Comparison of ENCODE assay signal across 1 cellular context in the genomic region with DNA sequence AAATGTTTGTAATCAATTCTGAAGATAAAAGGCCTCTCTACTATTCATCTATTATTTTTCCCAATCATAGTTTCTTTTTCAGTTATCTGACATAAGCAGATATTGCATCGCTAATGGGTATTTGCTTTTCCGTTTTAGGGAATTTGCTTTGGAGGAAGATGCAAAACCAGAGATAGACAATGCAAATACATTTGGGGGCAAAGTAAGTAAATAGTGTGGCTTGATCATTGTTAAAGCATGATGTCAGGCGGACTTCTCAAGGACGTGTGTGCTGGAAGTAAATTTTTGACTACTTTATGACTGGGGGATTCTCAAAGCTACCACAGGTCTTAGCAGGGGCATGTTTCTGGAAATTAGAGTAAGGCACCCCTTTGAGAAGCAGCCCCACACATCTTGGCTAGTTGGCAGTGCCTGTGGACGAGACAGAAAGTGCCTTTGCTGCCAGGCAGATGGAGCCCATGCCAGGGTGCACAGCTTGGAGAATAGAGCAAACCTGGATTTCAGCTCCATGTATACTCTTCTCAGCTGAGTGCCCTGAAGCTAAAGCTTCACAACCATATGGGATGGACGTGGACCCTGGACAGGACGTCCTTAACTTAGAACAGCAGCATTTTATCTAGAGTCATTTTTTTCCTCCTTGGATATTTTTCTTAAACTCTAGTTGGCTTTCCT.
A peak's percentile ranks its signal among the peaks of the same experiment; 100 is the strongest.
TF ChIP-seq lines count a peak whose summit lies in the region.

No MANE protein-coding gene starts in this region.

TF ChIP-seq in HepG2, 621 proteins besides CTCF, POLR2A, EP300 and RAD21 (continued from another document and continues in another):
- TF ChIP-seq, protein P1, sequence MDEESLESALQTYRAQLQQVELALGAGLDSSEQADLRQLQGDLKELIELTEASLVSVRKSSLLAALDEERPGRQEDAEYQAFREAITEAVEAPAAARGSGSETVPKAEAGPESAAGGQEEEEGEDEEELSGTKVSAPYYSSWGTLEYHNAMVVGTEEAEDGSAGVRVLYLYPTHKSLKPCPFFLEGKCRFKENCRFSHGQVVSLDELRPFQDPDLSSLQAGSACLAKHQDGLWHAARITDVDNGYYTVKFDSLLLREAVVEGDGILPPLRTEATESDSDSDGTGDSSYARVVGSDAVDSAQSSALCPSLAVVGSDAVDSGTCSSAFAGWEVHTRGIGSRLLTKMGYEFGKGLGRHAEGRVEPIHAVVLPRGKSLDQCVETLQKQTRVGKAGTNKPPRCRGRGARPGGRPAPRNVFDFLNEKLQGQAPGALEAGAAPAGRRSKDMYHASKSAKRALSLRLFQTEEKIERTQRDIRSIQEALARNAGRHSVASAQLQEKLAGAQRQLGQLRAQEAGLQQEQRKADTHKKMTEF (CRISPR knock-in tag; IDR thresholded peaks at IDR 0.05): peak; percentile 26; the same call in 1 of the 2 replicates
- TF ChIP-seq SALL1 (CRISPR knock-in tag; IDR thresholded peaks at IDR 0.05) (peak; percentile 58), NFIC (IDR thresholded peaks at IDR 0.05; ENCODE audit: low read length) (peak; percentile 68; the same call in 1 of the 2 replicates), GATAD2A (CRISPR knock-in tag; IDR thresholded peaks at IDR 0.05) (peak; percentile 71), SOX13 (IDR thresholded peaks at IDR 0.05) (peak; percentile 36; the same call in 1 of the 2 replicates), SOX13 (CRISPR knock-in tag; conservative IDR thresholded peaks at IDR 0.05 in 1 of 2, IDR thresholded peaks at IDR 0.05 in 1 of 2) (peak in 1 of 2 experiments; percentile 92; a peak in 2 of 4 replicates), NR2F6 (IDR thresholded peaks at IDR 0.05) (0 out of 2 replicates have a peak, but pooled peaks have one; percentile 33), NR2F6 (CRISPR knock-in tag; IDR thresholded peaks at IDR 0.05) (no peak), JUND (CRISPR knock-in tag; IDR thresholded peaks at IDR 0.05) (no peak), MAFK (conservative IDR thresholded peaks at IDR 0.05 in 1 of 2, IDR thresholded peaks at IDR 0.05 in 1 of 2; ENCODE audit: low read length in 2 of 2) (peak; percentile 17 to 32; a peak in 2 of 4 replicates), THRA (CRISPR knock-in tag; IDR thresholded peaks at IDR 0.05; ENCODE audit: borderline replicate concordance) (0 out of 2 replicates have a peak, but pooled peaks have one; percentile 21), CREM (IDR thresholded peaks at IDR 0.05) (peak; percentile 65; the same call in 1 of the 2 replicates), CREM (CRISPR knock-in tag; IDR thresholded peaks at IDR 0.05) (no peak), ZNF615 (CRISPR knock-in tag; IDR thresholded peaks at IDR 0.05; ENCODE audit: borderline replicate concordance) (no peak), FOXA3 (CRISPR knock-in tag; IDR thresholded peaks at IDR 0.05) (peak; percentile 76), SIX1 (CRISPR knock-in tag; IDR thresholded peaks at IDR 0.05; ENCODE audit: borderline replicate concordance) (0 out of 2 replicates have a peak, but pooled peaks have one; percentile 75), ZNF614 (CRISPR knock-in tag; IDR thresholded peaks at IDR 0.05; ENCODE audit: borderline replicate concordance) (no peak), PAXIP1 (CRISPR knock-in tag; conservative IDR thresholded peaks at IDR 0.05) (peak; percentile 82), ZNF609 (CRISPR knock-in tag; IDR thresholded peaks at IDR 0.05; ENCODE audit: borderline replicate concordance) (peak; percentile 81; the same call in 1 of the 2 replicates), DBP (CRISPR knock-in tag; IDR thresholded peaks at IDR 0.05; ENCODE audit: not compliant biosample characterization) (no peak), KLF11 (CRISPR knock-in tag; IDR thresholded peaks at IDR 0.05) (no peak), KAT8 (CRISPR knock-in tag; IDR thresholded peaks at IDR 0.05) (0 out of 2 replicates have a peak, but pooled peaks have one; percentile 16), JUN (CRISPR knock-in tag; IDR thresholded peaks at IDR 0.05) (peak; percentile 91), NCOA2 (CRISPR knock-in tag; IDR thresholded peaks at IDR 0.05) (peak; percentile 87), SMAD3 (CRISPR knock-in tag; IDR thresholded peaks at IDR 0.05) (peak; percentile 11; the same call in 1 of the 2 replicates), SOX5 (CRISPR knock-in tag; IDR thresholded peaks at IDR 0.05; ENCODE audit: borderline replicate concordance) (peak; percentile 91), FOXM1 (CRISPR knock-in tag; IDR thresholded peaks at IDR 0.05) (no peak), ZNF644 (CRISPR knock-in tag; IDR thresholded peaks at IDR 0.05; ENCODE audit: low read depth) (no peak), ZNF883 (CRISPR knock-in tag; IDR thresholded peaks at IDR 0.05; ENCODE audit: not compliant biosample characterization) (no peak), ZNF879 (CRISPR knock-in tag; IDR thresholded peaks at IDR 0.05) (no peak), SOX6 (IDR thresholded peaks at IDR 0.05) (no peak), SOX6 (CRISPR knock-in tag; IDR thresholded peaks at IDR 0.05) (peak; percentile 93), GATA4 (IDR thresholded peaks at IDR 0.05; ENCODE audit: borderline replicate concordance, low read depth) (peak; percentile 65; the same call in 1 of the 2 replicates)
- TF ChIP-seq, protein P2, sequence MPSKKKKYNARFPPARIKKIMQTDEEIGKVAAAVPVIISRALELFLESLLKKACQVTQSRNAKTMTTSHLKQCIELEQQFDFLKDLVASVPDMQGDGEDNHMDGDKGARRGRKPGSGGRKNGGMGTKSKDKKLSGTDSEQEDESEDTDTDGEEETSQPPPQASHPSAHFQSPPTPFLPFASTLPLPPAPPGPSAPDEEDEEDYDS (CRISPR knock-in tag; IDR thresholded peaks at IDR 0.05): no peak
- TF ChIP-seq, protein P3, sequence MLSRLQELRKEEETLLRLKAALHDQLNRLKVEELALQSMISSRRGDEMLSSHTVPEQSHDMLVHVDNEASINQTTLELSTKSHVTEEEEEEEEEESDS (CRISPR knock-in tag; IDR thresholded peaks at IDR 0.05; ENCODE audit: borderline replicate concordance): no peak
- TF ChIP-seq, protein P4, sequence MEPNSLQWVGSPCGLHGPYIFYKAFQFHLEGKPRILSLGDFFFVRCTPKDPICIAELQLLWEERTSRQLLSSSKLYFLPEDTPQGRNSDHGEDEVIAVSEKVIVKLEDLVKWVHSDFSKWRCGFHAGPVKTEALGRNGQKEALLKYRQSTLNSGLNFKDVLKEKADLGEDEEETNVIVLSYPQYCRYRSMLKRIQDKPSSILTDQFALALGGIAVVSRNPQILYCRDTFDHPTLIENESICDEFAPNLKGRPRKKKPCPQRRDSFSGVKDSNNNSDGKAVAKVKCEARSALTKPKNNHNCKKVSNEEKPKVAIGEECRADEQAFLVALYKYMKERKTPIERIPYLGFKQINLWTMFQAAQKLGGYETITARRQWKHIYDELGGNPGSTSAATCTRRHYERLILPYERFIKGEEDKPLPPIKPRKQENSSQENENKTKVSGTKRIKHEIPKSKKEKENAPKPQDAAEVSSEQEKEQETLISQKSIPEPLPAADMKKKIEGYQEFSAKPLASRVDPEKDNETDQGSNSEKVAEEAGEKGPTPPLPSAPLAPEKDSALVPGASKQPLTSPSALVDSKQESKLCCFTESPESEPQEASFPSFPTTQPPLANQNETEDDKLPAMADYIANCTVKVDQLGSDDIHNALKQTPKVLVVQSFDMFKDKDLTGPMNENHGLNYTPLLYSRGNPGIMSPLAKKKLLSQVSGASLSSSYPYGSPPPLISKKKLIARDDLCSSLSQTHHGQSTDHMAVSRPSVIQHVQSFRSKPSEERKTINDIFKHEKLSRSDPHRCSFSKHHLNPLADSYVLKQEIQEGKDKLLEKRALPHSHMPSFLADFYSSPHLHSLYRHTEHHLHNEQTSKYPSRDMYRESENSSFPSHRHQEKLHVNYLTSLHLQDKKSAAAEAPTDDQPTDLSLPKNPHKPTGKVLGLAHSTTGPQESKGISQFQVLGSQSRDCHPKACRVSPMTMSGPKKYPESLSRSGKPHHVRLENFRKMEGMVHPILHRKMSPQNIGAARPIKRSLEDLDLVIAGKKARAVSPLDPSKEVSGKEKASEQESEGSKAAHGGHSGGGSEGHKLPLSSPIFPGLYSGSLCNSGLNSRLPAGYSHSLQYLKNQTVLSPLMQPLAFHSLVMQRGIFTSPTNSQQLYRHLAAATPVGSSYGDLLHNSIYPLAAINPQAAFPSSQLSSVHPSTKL (CRISPR knock-in tag; IDR thresholded peaks at IDR 0.05): peak; percentile 82
- TF ChIP-seq, protein P5, sequence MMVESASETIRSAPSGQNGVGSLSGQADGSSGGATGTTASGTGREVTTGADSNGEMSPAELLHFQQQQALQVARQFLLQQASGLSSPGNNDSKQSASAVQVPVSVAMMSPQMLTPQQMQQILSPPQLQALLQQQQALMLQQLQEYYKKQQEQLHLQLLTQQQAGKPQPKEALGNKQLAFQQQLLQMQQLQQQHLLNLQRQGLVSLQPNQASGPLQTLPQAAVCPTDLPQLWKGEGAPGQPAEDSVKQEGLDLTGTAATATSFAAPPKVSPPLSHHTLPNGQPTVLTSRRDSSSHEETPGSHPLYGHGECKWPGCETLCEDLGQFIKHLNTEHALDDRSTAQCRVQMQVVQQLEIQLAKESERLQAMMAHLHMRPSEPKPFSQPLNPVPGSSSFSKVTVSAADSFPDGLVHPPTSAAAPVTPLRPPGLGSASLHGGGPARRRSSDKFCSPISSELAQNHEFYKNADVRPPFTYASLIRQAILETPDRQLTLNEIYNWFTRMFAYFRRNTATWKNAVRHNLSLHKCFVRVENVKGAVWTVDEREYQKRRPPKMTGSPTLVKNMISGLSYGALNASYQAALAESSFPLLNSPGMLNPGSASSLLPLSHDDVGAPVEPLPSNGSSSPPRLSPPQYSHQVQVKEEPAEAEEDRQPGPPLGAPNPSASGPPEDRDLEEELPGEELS (CRISPR knock-in tag; IDR thresholded peaks at IDR 0.05): peak; percentile 81
- TF ChIP-seq, protein P6, sequence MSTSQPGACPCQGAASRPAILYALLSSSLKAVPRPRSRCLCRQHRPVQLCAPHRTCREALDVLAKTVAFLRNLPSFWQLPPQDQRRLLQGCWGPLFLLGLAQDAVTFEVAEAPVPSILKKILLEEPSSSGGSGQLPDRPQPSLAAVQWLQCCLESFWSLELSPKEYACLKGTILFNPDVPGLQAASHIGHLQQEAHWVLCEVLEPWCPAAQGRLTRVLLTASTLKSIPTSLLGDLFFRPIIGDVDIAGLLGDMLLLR (CRISPR knock-in tag; IDR thresholded peaks at IDR 0.05): no peak
